ENCODE assay signal across 29 cellular contexts in genomic region chrX:122268353-122268752, GRCh38.
"Had no signal": no experiment of that assay in that cellular context is flagged by ENCODE, and none has a peak within 500 bp of the region (broad histone marks: within the 10 kb centered on the region; RNA-seq: fewer than 3 reads in every experiment).

No MANE protein-coding gene starts in this region.

- H3K4me3 ChIP-seq: adrenal gland, cardiac muscle cell had no signal

- H3K27me3 ChIP-seq: adrenal gland, cardiac muscle cell had no signal

- H3K4me1 ChIP-seq: adrenal gland had no signal

- H3K36me3 ChIP-seq: adrenal gland, cardiac muscle cell had no signal

- DNase-seq: activated B cell treated with CpG ODN at 0.5 μM for 24 hours; activated CD4-positive, alpha-beta memory T cell treated with anti-CD3 and anti-CD28 coated beads for 36 hours; activated CD4-positive, alpha-beta T cell treated with anti-CD3 and anti-CD28 coated beads for 4 hours; activated CD4-positive, alpha-beta T cell treated with anti-CD3 and anti-CD28 coated beads, Interleukin-2, amount 10 ng/mL, durations not matched to agents 24 days and 14 days; activated CD4-positive, alpha-beta T cell treated with anti-CD3 and anti-CD28 coated beads, Interleukin-2, amount 50 U/mL, for 1 hour; activated CD4-positive, alpha-beta T cell treated with anti-CD3 and anti-CD28 coated beads, Interleukin-2, amount 50 U/mL, for 4 hours; activated CD4-positive, CD25-positive, alpha-beta regulatory T cell treated with anti-CD3 and anti-CD28 coated beads, Interleukin-2, amount 50 U/mL, for 72 hours; activated CD8-positive, alpha-beta memory T cell treated with anti-CD3 and anti-CD28 coated beads, Interleukin-2, amount 50 U/mL, for 4 hours; activated CD8-positive, alpha-beta T cell treated with anti-CD3 and anti-CD28 coated beads for 36 hours; activated effector memory CD4-positive, alpha-beta T cell treated with Interleukin-2 at 50 U/mL for 16 hours; activated gamma-delta T cell; activated naive CD4-positive, alpha-beta T cell treated with anti-CD3 and anti-CD28 coated beads, Interleukin-2, amount 10 ng/mL, durations not matched to agents 7 days and 5 days; activated naive CD4-positive, alpha-beta T cell treated with Interleukin-2 at 50 U/mL for 16 hours; activated naive CD8-positive, alpha-beta T cell treated with anti-CD3 and anti-CD28 coated beads, Interleukin-2, amount 10 ng/mL, durations not matched to agents 7 days and 5 days; activated T-cell treated with anti-CD3 and anti-CD28 coated beads for 4 hours; activated T-cell treated with anti-CD3 and anti-CD28 coated beads, Interleukin-2, amount 50 U/mL, for 1 hour; activated T-cell treated with anti-CD3 and anti-CD28 coated beads, Interleukin-2, amount 50 U/mL, for 4 hours; activated T-cell treated with anti-CD3 and anti-CD28 coated beads, Interleukin-2, amount 50 U/mL, for 72 hours; adrenal gland; amniotic stem cell; aorta; caudate nucleus; T-helper 1 cell; T-helper 2 cell; T-helper 9 cell had no signal

- FAIRE-seq: bronchial epithelial cell, TTC549 had no signal

- H3K27ac ChIP-seq: adrenal gland, cardiac muscle cell, VCaP had no signal

- H3K9me3 ChIP-seq: adrenal gland had no signal

- ATAC-seq: activated CD8-positive, alpha-beta T cell treated with anti-CD3 and anti-CD28 coated beads for 36 hours; activated T-cell treated with anti-CD3 and anti-CD28 coated beads, Interleukin-2, amount 50 U/mL, for 4 hours; activated T-cell treated with anti-CD3 and anti-CD28 coated beads, Interleukin-2, amount 50 U/mL, for 72 hours had no signal
